In the genomic region with DNA sequence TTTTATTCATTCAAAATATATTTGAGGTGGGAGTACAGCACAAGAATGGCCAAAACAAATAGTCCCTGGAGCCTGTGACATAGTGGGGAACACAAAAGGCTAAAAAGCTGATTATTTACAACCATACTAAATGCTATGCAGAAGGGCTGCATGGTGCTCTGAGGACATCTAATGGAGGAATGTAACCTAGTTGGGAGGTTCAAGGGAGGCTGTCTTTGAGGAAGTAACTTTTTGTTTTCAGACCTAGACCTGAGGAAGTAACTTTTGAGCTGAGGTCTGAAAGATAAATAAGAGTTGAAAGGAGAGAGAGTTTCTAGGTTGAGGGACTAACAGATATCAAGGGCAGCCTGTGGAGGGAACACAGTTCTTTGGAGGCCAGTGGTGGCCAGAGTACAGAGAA, we compare ENCODE assay signal across 9 cellular contexts. TPM values are rescaled to one million over a fixed set of nuclear protein-coding genes. Genes with fewer than 3 reads are reported as not detected.
DNase-seq lines count a peak whose midpoint lies in the region; ATAC-seq, FAIRE-seq and TF ChIP-seq lines count a peak whose summit lies in the region.
"Had no signal": no experiment of that assay in that cellular context is flagged by ENCODE, and none has a peak within 500 bp of the region (broad histone marks: within the 10 kb centered on the region; RNA-seq: fewer than 3 reads in every experiment).

No MANE protein-coding gene starts in this region.

- no peaks in the 10 kb centered on the region for H3K36me3 Mint-ChIP-seq in neural crest cell (ENCODE audit: low read depth)

- ATAC-seq in GM21786 (IDR thresholded peaks at IDR 0.05; ENCODE audit: unreplicated experiment) (peak; percentile 73), esophagus mucosa (peak; percentile 69)

- H3K4me3 Mint-ChIP-seq in neural crest cell: no peak overlapping the region

- intact Hi-C loops in A673 (cut with micrococcal nuclease; ENCODE audit: unreplicated experiment): loop anchor here (2.0 kb wide), 2 partner anchors 141 to 149 kb away; no protein-coding TSS in a partner anchor

- no peak overlapping the region for H3K4me3 ChIP-seq in A673 (ENCODE audit: low read depth, low read length, poor library complexity, severe bottlenecking)
- H3K4me3 ChIP-seq: skin epidermis had no signal

- CTCF ChIA-PET in A673 (lab: Charles Lee): interaction anchor here (0.6 to 2.1 kb wide), 7 partner anchors 91 to 219 kb away, joined by 3 to 21 read pairs (median 5); no protein-coding TSS in a partner anchor

- no peaks in the 10 kb centered on the region for H3K4me1 ChIP-seq in A673 (ENCODE audit: insufficient read depth, low read length, poor library complexity, severe bottlenecking)

- DNase-seq in A673 (ENCODE audit: low spot score): peak; percentile 70
- DNase-seq in EH (ENCODE audit: low read depth): peak; percentile 76
- DNase-seq in Kasumi-1 (lab: John Stamatoyannopoulos, UW): peak; percentile 95 to 96
- DNase-seq in neural crest cell (ENCODE audit: low read depth, low spot score): no peak
- DNase-seq in islet precursor cell: no peak

- TF ChIP-seq CTCF in A673 (conservative IDR thresholded peaks at IDR 0.05; ENCODE audit: low read depth, low read length) (peak; percentile 61), neural crest cell (conservative IDR thresholded peaks at IDR 0.05) (peak; percentile 63)

- no peak overlapping the region for H3K27ac ChIP-seq in A673 (ENCODE audit: low read depth, low read length, poor library complexity, severe bottlenecking)

- H3K9me3 ChIP-seq in A673 (ENCODE audit: low read depth, low read length, poor library complexity, severe bottlenecking): no peaks in the 10 kb centered on the region

- peak; percentile 42 for FAIRE-seq in TTC549 (lab: Jason Lieb, UNC)

- H3K27ac Mint-ChIP-seq in neural crest cell (ENCODE audit: unreplicated experiment): no peak overlapping the region

- no TSS peak for BruUV-seq in A673 (replicated peaks; lab: Mats Ljungman, UMichigan)

- H3K9me3 Mint-ChIP-seq in neural crest cell: no peaks in the 10 kb centered on the region

- H3K27me3 ChIP-seq in A673 (replicated peaks; ENCODE audit: insufficient read depth, low read depth, low read length, poor library complexity): no peaks in the 10 kb centered on the region

- no peaks in the 10 kb centered on the region for H3K36me3 ChIP-seq in A673 (ENCODE audit: insufficient read depth, low read length, poor library complexity, severe bottlenecking)

- peaks cover 10% of the 10 kb centered on the region for H3K4me1 Mint-ChIP-seq in neural crest cell

- POLR2A ChIA-PET in A673 (lab: Charles Lee; ENCODE audit: low non-redundant PET): interaction anchor here (0.7 kb wide), 1 partner anchor 398 kb away, joined by 3 read pairs; no protein-coding TSS in a partner anchor

- no peaks in the 10 kb centered on the region for H3K27me3 Mint-ChIP-seq in neural crest cell (ENCODE audit: low read depth)

RNA-seq across cellular contexts. Expression of a gene that starts 34.8 kb away (rescaled TPM):
- total RNA-seq in A673 (2021): 16.3 and 17.1 TPM in 2 replicates
- total RNA-seq in esophagus mucosa: 10.0 TPM
- 19.2 and 21.4 TPM in 2 replicates for total RNA-seq in neural crest cell

Comparison
In these comparisons a context has a peak if more than half of its experiments do, and no peak if none do; other contexts are left out.
1. DNase-seq: peak in A673 (single experiment), EH (single experiment) and Kasumi-1 (2 of 2); none in neural crest cell (single experiment) and islet precursor cell (single experiment).